Comparison of ENCODE assay signal across 18 cellular contexts in the genomic region with DNA sequence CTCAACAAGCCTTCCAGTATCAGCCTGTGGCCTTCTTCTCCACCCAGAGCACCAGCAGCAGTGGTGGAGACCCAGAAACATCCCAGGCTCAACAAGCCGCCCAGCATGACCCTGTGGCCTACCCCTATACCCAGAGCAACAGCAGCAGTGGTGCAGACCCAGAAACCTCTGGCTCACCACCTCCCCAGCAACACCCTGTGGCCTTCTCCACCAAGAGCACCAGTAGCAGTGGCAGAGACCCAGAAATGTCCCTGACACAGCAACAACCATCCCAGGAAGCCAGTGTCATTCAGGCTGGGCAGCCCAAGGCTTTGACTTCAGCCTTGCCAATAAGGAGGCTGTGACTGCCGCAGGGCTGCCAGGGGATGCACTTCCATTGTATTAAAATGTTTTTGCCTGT. TPM values are rescaled to one million over a fixed set of nuclear protein-coding genes. Genes with fewer than 3 reads are reported as not detected.
DNase-seq lines count a peak whose midpoint lies in the region; ATAC-seq and TF ChIP-seq lines count a peak whose summit lies in the region.
"Had no signal": no experiment of that assay in that cellular context is flagged by ENCODE, and none has a peak within 500 bp of the region (broad histone marks: within the 10 kb centered on the region; RNA-seq: fewer than 3 reads in every experiment).

No MANE protein-coding gene starts in this region.

- H3K27ac ChIP-seq in right atrium auricular region (no peak overlapping the region), endodermal cell (ENCODE audit: low read depth, low read length) (no peak overlapping the region)

- no peak overlapping the region for H3K9ac ChIP-seq in endodermal cell (ENCODE audit: extremely low read depth, low read length, poor library complexity, severe bottlenecking)

- H3K4me3 ChIP-seq in right atrium auricular region (no peak overlapping the region), endodermal cell (ENCODE audit: low read length) (no peak overlapping the region)

- no peaks in the 10 kb centered on the region for H3K9me3 ChIP-seq in right atrium auricular region
- H3K9me3 ChIP-seq in endodermal cell (ENCODE audit: control insufficient read depth, low read length), result no peaks in the 10 kb centered on the region
- H3K9me3 ChIP-seq: BE2C had no signal

- no peaks in the 10 kb centered on the region for H3K4me1 Mint-ChIP-seq in endodermal cell
- H3K4me1 Mint-ChIP-seq: CD8-positive, alpha-beta memory T cell had no signal

- H3K4me1 ChIP-seq in right atrium auricular region, result no peaks in the 10 kb centered on the region
- H3K4me1 ChIP-seq in endodermal cell (ENCODE audit: control insufficient read depth, insufficient read depth, low read length), result no peaks in the 10 kb centered on the region
- H3K4me1 ChIP-seq: BE2C had no signal

- H3K36me3 ChIP-seq in right atrium auricular region (no peaks in the 10 kb centered on the region), endodermal cell (ENCODE audit: control insufficient read depth, insufficient read depth, low read length) (peaks cover 45% of the 10 kb centered on the region)
- H3K36me3 ChIP-seq: BE2C had no signal

- no peak for DNase-seq in Right ventricle myocardium superior
- no peak for DNase-seq in right atrium auricular region (ENCODE audit: low spot score)
- DNase-seq in endodermal cell, result peak; percentile 10
- peak; percentile 20 for DNase-seq in stimulated activated CD8-positive, alpha-beta memory T cell treated with anti-CD3 and anti-CD28 coated beads, Interleukin-4, amount 100 ng/mL, for 48 hours
- no peak for DNase-seq in NCI-H2196 treated with DMSO at 0.1 percent for 48 hours (lab: John Stamatoyannopoulos, UW; ENCODE audit: unreplicated experiment)
- DNase-seq: ACHN; BE2C; C1 segment of cervical spinal cord; CD4-positive, CD25-positive, alpha-beta regulatory T cell; CD8-positive, alpha-beta memory T cell; COR-L47; DMS 273 treated with DMSO at 0.1 percent for 48 hours; DMS53; DND-41; EL; GOT3; H9 had no signal

- intact Hi-C loops in Right ventricle myocardium superior (cut with DNase I), result no loop called here

- no peaks in the 10 kb centered on the region for H3K27me3 ChIP-seq in right atrium auricular region
- no peaks in the 10 kb centered on the region for H3K27me3 ChIP-seq in endodermal cell (ENCODE audit: control insufficient read depth, insufficient read depth, low read length, poor library complexity, severe bottlenecking)
- H3K27me3 ChIP-seq: BE2C had no signal

- H3K27me3 Mint-ChIP-seq in endodermal cell (ENCODE audit: insufficient read depth), result no peaks in the 10 kb centered on the region
- H3K27me3 Mint-ChIP-seq: CD4-positive, CD25-positive, alpha-beta regulatory T cell had no signal

- no peak overlapping the region for H3K4me3 Mint-ChIP-seq in endodermal cell
- H3K4me3 Mint-ChIP-seq: CD4-positive, CD25-positive, alpha-beta regulatory T cell; H9 had no signal

- no peaks in the 10 kb centered on the region for H3K9me3 Mint-ChIP-seq in endodermal cell
- H3K9me3 Mint-ChIP-seq: CD4-positive, CD25-positive, alpha-beta regulatory T cell; CD8-positive, alpha-beta memory T cell; H9 had no signal

- TF ChIP-seq CTCF in right atrium auricular region (IDR thresholded peaks at IDR 0.05), result no peak
- no peak for TF ChIP-seq CTCF in endodermal cell (conservative IDR thresholded peaks at IDR 0.05)

- H3K27ac Mint-ChIP-seq in endodermal cell, result no peak overlapping the region
- H3K27ac Mint-ChIP-seq: H9 had no signal

- ATAC-seq in Right ventricle myocardium superior (ENCODE audit: poor library complexity) (peak; percentile 18), HG03354 (IDR thresholded peaks at IDR 0.05; ENCODE audit: poor library complexity, severe bottlenecking, unreplicated experiment) (no peak)

- WGBS in endodermal cell (ENCODE audit: insufficient coverage in 1 of 2, insufficient read length in 1 of 2), 2 experiments, result 93 to 100% methylated on average over 1 to 2 of the region's 2 CpGs

- H3K36me3 Mint-ChIP-seq in endodermal cell (ENCODE audit: low read depth), result peaks cover 50% of the 10 kb centered on the region

RNA-seq across cellular contexts. Expression of gene EMC3, which starts 16.3 kb away (rescaled TPM):
- 108 TPM for total RNA-seq in Right ventricle myocardium superior
- 100 to 1,000 TPM in 1 of 2 donors, 10 to 100 TPM in 1; 69.8 to 111 TPM for total RNA-seq in right atrium auricular region
- total RNA-seq in endodermal cell, result 10 to 100 TPM; 35.6 to 45.3 TPM
- 67.0 TPM for polyA plus RNA-seq in endodermal cell (2013, experiment 1 of 2)
- 56.8 TPM for polyA plus RNA-seq in endodermal cell (2013, experiment 2 of 2)

RNA-seq across cellular contexts. Expression of gene FANCD2, which starts 23.3 kb away (rescaled TPM):
- total RNA-seq in Right ventricle myocardium superior, result 2.0 TPM
- 1 to 10 TPM; 1.7 to 2.0 TPM for total RNA-seq in right atrium auricular region
- 10 to 100 TPM; 56.0 to 79.9 TPM for total RNA-seq in endodermal cell
- 51.8 TPM for polyA plus RNA-seq in endodermal cell (2013, experiment 1 of 2)
- 52.8 TPM for polyA plus RNA-seq in endodermal cell (2013, experiment 2 of 2)

RNA-seq across cellular contexts. Expression of gene PRRT3, which starts 50.7 kb away (rescaled TPM):
- 0.46 TPM for total RNA-seq in Right ventricle myocardium superior
- 1 to 10 TPM; 1.4 to 1.9 TPM for total RNA-seq in right atrium auricular region
- 10 to 100 TPM in 1 of 2 donors, 1 to 10 TPM in 1; 7.4 to 11.3 TPM for total RNA-seq in endodermal cell
- 6.6 TPM for polyA plus RNA-seq in endodermal cell (2013, experiment 1 of 2)
- 5.5 TPM for polyA plus RNA-seq in endodermal cell (2013, experiment 2 of 2)

Comparison
In these comparisons a context has a peak if more than half of its experiments do, and no peak if none do; other contexts are left out.
1. DNase-seq: peak in endodermal cell (single experiment) and stimulated activated CD8-positive, alpha-beta memory T cell treated with anti-CD3 and anti-CD28 coated beads, Interleukin-4, amount 100 ng/mL, for 48 hours (single experiment); none in Right ventricle myocardium superior (single experiment), right atrium auricular region (single experiment) and NCI-H2196 treated with DMSO at 0.1 percent for 48 hours (single experiment).
2. RNA of gene FANCD2, which starts 23.3 kb away (total RNA-seq): 56.0 to 79.9 TPM in endodermal cell; 1.7 to 2.0 TPM in right atrium auricular region and 2.0 TPM in Right ventricle myocardium superior (single experiment); every median in the first group is over 10 times any median in the second.